Comparison of ENCODE assay signal across 20 cellular contexts in the genomic region with DNA sequence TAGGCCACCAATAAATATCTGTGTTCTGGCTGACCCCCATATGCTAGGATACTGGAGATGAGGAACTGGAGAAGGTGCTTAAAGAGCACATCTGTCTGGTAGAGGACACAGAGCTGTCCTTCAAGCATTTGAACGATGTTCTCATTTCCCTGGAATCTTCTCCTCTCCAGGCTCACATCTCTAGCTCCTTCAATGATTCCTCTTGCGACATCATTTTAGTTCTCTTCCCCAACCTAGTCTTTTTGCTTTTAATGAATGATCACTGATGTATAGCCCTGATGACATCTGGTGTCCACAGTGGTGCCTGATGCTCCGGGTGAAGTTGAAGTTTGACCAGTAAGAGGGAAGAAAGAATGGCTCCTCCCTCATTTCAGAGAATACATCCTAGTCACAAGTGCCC.
"Had no signal": no experiment of that assay in that cellular context is flagged by ENCODE, and none has a peak within 500 bp of the region (broad histone marks: within the 10 kb centered on the region; RNA-seq: fewer than 3 reads in every experiment).

No MANE protein-coding gene starts in this region.

- H3K4me3 Mint-ChIP-seq: activated naive CD8-positive, alpha-beta T cell; activated T-helper 1 cell treated with anti-CD3 and anti-CD28 coated beads, Interleukin-12 subunit alpha, Interleukin-12 subunit beta, Interleukin-2, Interleukin-4 antibody, amounts not matched to agents 30 ng/mL and 10 ng/mL and 1 ng/mL, durations not matched to agents 14 hours and 24 hours and 36 hours; mesothelial cell of epicardium; natural killer cell treated with Interleukin-12 subunit alpha and Interleukin-12 subunit beta and Interleukin-15 and Interleukin-18, amount 100 ng/mL, for 72 hours; stimulated activated naive CD8-positive, alpha-beta T cell treated with anti-CD3 and anti-CD28 coated beads, Interleukin-15, Interleukin-2, amounts not matched to agents 100 ng/mL and 50 ng/mL, for 24 hours had no signal

- FAIRE-seq: pancreas had no signal

- H3K36me3 ChIP-seq: neutrophil, pancreas, tibial nerve, vagina had no signal

- ATAC-seq: esophagus mucosa, left lobe of liver, pancreas had no signal

- H3K4me3 ChIP-seq: lung, pancreas, tibial nerve, vagina had no signal

- DNase-seq: activated CD4-positive, alpha-beta T cell treated with anti-CD3 and anti-CD28 coated beads, Interleukin-2, amount 50 U/mL, for 4 hours; activated gamma-delta T cell treated with Interleukin-2 at 50 U/mL for 16 hours; cerebellar nuclear complex; cortex of kidney; glutamatergic neuron; hippocampal formation; islet precursor cell; pancreas; stimulated activated CD4-positive, alpha-beta T cell treated with anti-CD3 and anti-CD28 coated beads, Interleukin-12 subunit alpha, Interleukin-12 subunit beta, amount 100 ng/mL, for 4 hours had no signal

- H3K27ac Mint-ChIP-seq: activated naive CD8-positive, alpha-beta T cell; activated T-helper 1 cell treated with anti-CD3 and anti-CD28 coated beads, Interleukin-12 subunit alpha, Interleukin-12 subunit beta, Interleukin-2, Interleukin-4 antibody, amounts not matched to agents 30 ng/mL and 10 ng/mL and 1 ng/mL, durations not matched to agents 14 hours and 24 hours and 36 hours; mesothelial cell of epicardium; natural killer cell treated with Interleukin-12 subunit alpha and Interleukin-12 subunit beta and Interleukin-15 and Interleukin-18, amount 100 ng/mL, for 72 hours; stimulated activated naive CD8-positive, alpha-beta T cell treated with anti-CD3 and anti-CD28 coated beads, Interleukin-15, Interleukin-2, amounts not matched to agents 100 ng/mL and 50 ng/mL, for 24 hours had no signal

- H3K27ac ChIP-seq: neutrophil, pancreas, tibial nerve, vagina had no signal

- H3K36me3 Mint-ChIP-seq: activated naive CD8-positive, alpha-beta T cell; natural killer cell treated with Interleukin-12 subunit alpha and Interleukin-12 subunit beta and Interleukin-15 and Interleukin-18, amount 100 ng/mL, for 72 hours had no signal

- H3K4me1 ChIP-seq: pancreas, vagina had no signal

- H3K9me3 Mint-ChIP-seq: activated T-helper 1 cell treated with anti-CD3 and anti-CD28 coated beads, Interleukin-12 subunit alpha, Interleukin-12 subunit beta, Interleukin-2, Interleukin-4 antibody, amounts not matched to agents 30 ng/mL and 10 ng/mL and 1 ng/mL, durations not matched to agents 14 hours and 24 hours and 36 hours; mesothelial cell of epicardium; natural killer cell treated with Interleukin-12 subunit alpha and Interleukin-12 subunit beta and Interleukin-15 and Interleukin-18, amount 100 ng/mL, for 72 hours; stimulated activated naive CD8-positive, alpha-beta T cell treated with anti-CD3 and anti-CD28 coated beads, Interleukin-15, Interleukin-2, amounts not matched to agents 100 ng/mL and 50 ng/mL, for 24 hours had no signal

- H3K9me3 ChIP-seq: neutrophil, pancreas, tibial nerve, vagina had no signal

- H3K27me3 ChIP-seq: neutrophil, pancreas, tibial nerve, vagina had no signal
